Comparison of ENCODE assay signal across 8 cellular contexts in genomic region chr5:81165493-81166119, GRCh38.
DNase-seq lines count a peak whose midpoint lies in the region; ATAC-seq and TF ChIP-seq lines count a peak whose summit lies in the region.

No MANE protein-coding gene starts in this region.

- ATAC-seq in HG03108 (IDR thresholded peaks at IDR 0.05; ENCODE audit: unreplicated experiment), result peak; percentile 61

- in situ Hi-C loops in GM13977 (cut with MboI; ENCODE audit: low pct_unique_long_range_greater_than_20kb, low sequenced_read_pairs, unreplicated experiment), result no loop called here

- no peaks in the 10 kb centered on the region for H3K36me3 Mint-ChIP-seq in endodermal cell (ENCODE audit: low read depth)

- H3K4me1 ChIP-seq in endodermal cell (ENCODE audit: control insufficient read depth, insufficient read depth, low read length), result no peaks in the 10 kb centered on the region

- peaks cover 5% of the 10 kb centered on the region for H3K4me1 Mint-ChIP-seq in endodermal cell

- H3K27ac Mint-ChIP-seq in endodermal cell, result no peak overlapping the region

- H3K9me3 ChIP-seq in endodermal cell (ENCODE audit: control insufficient read depth, low read length), result no peaks in the 10 kb centered on the region

- H3K4me3 Mint-ChIP-seq in endodermal cell, result no peak overlapping the region

- no peak overlapping the region for H3K4me3 ChIP-seq in endodermal cell (ENCODE audit: low read length)

- no peaks in the 10 kb centered on the region for H3K27me3 ChIP-seq in endodermal cell (ENCODE audit: control insufficient read depth, insufficient read depth, low read length, poor library complexity, severe bottlenecking)

- H3K27me3 Mint-ChIP-seq in endodermal cell (ENCODE audit: insufficient read depth), result no peaks in the 10 kb centered on the region

- no peaks in the 10 kb centered on the region for H3K9me3 Mint-ChIP-seq in endodermal cell

- H3K36me3 ChIP-seq in endodermal cell (ENCODE audit: control insufficient read depth, insufficient read depth, low read length), result no peaks in the 10 kb centered on the region

- no peak overlapping the region for H3K9ac ChIP-seq in endodermal cell (ENCODE audit: extremely low read depth, low read length, poor library complexity, severe bottlenecking)

- DNase-seq in GM13977 (ENCODE audit: low spot score) (peak; percentile 72), NCI-H774 (lab: John Stamatoyannopoulos, UW) (peak; percentile 51), endodermal cell (peak; percentile 94), myocyte (ENCODE audit: low read depth) (peak; percentile 50)
- DNase-seq in activated CD8-positive, alpha-beta memory T cell treated with anti-CD3 and anti-CD28 coated beads for 24 hours, result peak; percentile 78
- peak; percentile 41 for DNase-seq in stimulated activated naive CD4-positive, alpha-beta T cell treated with Interleukin-2 at 50 U/mL for 16 hours (lab: John Stamatoyannopoulos, UW)

- H3K27ac ChIP-seq in 22Rv1 (no peak overlapping the region), endodermal cell (ENCODE audit: low read depth, low read length) (no peak overlapping the region)

- TF ChIP-seq CTCF in 22Rv1 (IDR thresholded peaks at IDR 0.05) (peak; percentile 89), GM13977 (IDR thresholded peaks at IDR 0.05; ENCODE audit: extremely low read depth, insufficient read depth, missing control alignments) (peak; percentile 94), endodermal cell (conservative IDR thresholded peaks at IDR 0.05) (peak; percentile 91)

- WGBS in endodermal cell (ENCODE audit: insufficient coverage in 1 of 2, insufficient read length in 1 of 2), 2 experiments, result 39 to 45% methylated on average over 2 to 3 of the region's 3 CpGs

Comparison
In these comparisons a context has a peak if more than half of its experiments do, and no peak if none do; other contexts are left out.
1. DNase-seq: peak in every context shown above with its lines; median percentile 94 in endodermal cell; 78 in activated CD8-positive, alpha-beta memory T cell treated with anti-CD3 and anti-CD28 coated beads for 24 hours; 72 in GM13977; 51 in NCI-H774; 50 in myocyte; 41 in stimulated activated naive CD4-positive, alpha-beta T cell treated with Interleukin-2 at 50 U/mL for 16 hours.